1 cellular context compared by ENCODE assay signal in the genomic region with DNA sequence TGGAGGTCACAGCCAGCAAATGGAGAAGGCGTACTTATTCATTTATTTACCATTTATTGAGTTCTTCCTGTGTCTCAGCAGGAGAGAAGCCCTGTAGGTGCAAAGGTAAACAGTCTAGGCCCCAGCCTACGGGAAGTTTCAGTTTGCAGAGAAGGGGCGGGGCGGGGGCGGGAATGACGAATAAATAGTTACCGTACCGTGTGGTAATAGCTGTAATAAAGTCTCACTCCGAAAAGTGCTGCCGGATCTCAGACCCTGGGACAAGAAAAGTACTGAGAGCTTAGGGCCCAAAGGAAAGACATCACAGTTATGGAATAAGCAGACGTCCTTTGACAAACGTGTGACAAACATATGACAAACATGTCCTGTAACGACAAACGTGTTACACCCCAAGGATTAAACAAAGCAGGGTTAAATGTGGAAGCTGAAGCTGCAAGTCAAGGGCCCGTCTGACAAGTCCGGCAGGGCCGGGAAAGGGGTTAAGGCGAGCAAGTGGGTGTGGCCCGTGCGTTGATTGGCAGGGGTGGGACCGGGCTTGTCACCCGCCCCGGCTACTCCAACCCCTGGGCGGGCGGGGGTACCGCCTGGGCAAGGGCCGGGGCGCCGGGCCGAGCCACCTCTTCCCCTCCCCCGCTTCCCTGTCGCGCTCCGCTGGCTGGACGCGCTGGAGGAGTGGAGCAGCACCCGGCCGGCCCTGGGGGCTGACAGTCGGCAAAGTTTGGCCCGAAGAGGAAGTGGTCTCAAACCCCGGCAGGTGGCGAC.
A peak's percentile ranks its signal among the peaks of the same experiment; 100 is the strongest.
TF ChIP-seq lines count a peak whose summit lies in the region.

A gene with protein sequence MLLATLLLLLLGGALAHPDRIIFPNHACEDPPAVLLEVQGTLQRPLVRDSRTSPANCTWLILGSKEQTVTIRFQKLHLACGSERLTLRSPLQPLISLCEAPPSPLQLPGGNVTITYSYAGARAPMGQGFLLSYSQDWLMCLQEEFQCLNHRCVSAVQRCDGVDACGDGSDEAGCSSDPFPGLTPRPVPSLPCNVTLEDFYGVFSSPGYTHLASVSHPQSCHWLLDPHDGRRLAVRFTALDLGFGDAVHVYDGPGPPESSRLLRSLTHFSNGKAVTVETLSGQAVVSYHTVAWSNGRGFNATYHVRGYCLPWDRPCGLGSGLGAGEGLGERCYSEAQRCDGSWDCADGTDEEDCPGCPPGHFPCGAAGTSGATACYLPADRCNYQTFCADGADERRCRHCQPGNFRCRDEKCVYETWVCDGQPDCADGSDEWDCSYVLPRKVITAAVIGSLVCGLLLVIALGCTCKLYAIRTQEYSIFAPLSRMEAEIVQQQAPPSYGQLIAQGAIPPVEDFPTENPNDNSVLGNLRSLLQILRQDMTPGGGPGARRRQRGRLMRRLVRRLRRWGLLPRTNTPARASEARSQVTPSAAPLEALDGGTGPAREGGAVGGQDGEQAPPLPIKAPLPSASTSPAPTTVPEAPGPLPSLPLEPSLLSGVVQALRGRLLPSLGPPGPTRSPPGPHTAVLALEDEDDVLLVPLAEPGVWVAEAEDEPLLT (plus strand): TSS at position 541 of the 762 bp plus-strand sequence. CDS start 564 bp downstream, outside the sequence.

TF ChIP-seq in HepG2, 621 proteins besides CTCF, POLR2A, EP300 and RAD21 (continued from another document and continues in another):
- TF ChIP-seq, protein P1, sequence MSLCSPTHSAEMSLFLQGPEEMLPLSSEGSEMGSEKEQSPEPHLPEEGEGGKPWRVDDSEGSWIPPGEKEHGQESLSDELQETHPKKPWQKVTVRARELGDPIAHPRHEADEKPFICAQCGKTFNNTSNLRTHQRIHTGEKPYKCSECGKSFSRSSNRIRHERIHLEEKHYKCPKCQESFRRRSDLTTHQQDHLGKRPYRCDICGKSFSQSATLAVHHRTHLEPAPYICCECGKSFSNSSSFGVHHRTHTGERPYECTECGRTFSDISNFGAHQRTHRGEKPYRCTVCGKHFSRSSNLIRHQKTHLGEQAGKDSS (CRISPR knock-in tag; IDR thresholded peaks at IDR 0.05; ENCODE audit: borderline replicate concordance, low read depth): peak; percentile 90
- peak; percentile 98 for TF ChIP-seq ZNF607 (CRISPR knock-in tag; IDR thresholded peaks at IDR 0.05; ENCODE audit: borderline replicate concordance)
- peak; percentile 75; the same call in 1 of the 2 replicates for TF ChIP-seq ZBTB7A (CRISPR knock-in tag; IDR thresholded peaks at IDR 0.05)
- 0 out of 2 replicates have a peak, but pooled peaks have one; percentile 17 for TF ChIP-seq ZNF550 (CRISPR knock-in tag; IDR thresholded peaks at IDR 0.05; ENCODE audit: borderline replicate concordance)
- no peak for TF ChIP-seq NCOA5 (CRISPR knock-in tag; IDR thresholded peaks at IDR 0.05)
- TF ChIP-seq KDM1A (CRISPR knock-in tag; IDR thresholded peaks at IDR 0.05): peak; percentile 73
- TF ChIP-seq, protein P2, sequence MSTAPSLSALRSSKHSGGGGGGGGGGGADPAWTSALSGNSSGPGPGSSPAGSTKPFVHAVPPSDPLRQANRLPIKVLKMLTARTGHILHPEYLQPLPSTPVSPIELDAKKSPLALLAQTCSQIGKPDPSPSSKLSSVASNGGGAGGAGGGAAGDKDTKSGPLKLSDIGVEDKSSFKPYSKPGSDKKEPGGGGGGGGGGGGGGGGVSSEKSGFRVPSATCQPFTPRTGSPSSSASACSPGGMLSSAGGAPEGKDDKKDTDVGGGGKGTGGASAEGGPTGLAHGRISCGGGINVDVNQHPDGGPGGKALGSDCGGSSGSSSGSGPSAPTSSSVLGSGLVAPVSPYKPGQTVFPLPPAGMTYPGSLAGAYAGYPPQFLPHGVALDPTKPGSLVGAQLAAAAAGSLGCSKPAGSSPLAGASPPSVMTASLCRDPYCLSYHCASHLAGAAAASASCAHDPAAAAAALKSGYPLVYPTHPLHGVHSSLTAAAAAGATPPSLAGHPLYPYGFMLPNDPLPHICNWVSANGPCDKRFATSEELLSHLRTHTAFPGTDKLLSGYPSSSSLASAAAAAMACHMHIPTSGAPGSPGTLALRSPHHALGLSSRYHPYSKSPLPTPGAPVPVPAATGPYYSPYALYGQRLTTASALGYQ (CRISPR knock-in tag; IDR thresholded peaks at IDR 0.05): peak; percentile 92
- peak; percentile 90 for TF ChIP-seq ZNF205 (CRISPR knock-in tag; IDR thresholded peaks at IDR 0.05)
- TF ChIP-seq ZNF792 (CRISPR knock-in tag; IDR thresholded peaks at IDR 0.05): peak; percentile 94
- TF ChIP-seq, protein P3, sequence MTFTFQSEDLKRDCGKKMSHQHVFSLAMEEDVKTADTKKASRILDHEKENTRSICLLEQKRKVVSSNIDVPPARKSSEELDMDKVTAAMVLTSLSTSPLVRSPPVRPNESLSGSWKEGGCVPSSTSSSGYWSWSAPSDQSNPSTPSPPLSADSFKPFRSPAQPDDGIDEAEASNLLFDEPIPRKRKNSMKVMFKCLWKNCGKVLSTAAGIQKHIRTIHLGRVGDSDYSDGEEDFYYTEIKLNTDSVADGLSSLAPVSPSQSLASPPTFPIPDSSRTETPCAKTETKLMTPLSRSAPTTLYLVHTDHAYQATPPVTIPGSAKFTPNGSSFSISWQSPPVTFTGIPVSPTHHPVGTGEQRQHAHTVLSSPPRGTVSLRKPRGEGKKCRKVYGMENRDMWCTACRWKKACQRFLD (CRISPR knock-in tag; IDR thresholded peaks at IDR 0.05; ENCODE audit: borderline replicate concordance): peak; percentile 99
- TF ChIP-seq, protein P4, sequence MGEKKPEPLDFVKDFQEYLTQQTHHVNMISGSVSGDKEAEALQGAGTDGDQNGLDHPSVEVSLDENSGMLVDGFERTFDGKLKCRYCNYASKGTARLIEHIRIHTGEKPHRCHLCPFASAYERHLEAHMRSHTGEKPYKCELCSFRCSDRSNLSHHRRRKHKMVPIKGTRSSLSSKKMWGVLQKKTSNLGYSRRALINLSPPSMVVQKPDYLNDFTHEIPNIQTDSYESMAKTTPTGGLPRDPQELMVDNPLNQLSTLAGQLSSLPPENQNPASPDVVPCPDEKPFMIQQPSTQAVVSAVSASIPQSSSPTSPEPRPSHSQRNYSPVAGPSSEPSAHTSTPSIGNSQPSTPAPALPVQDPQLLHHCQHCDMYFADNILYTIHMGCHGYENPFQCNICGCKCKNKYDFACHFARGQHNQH (CRISPR knock-in tag; IDR thresholded peaks at IDR 0.05): peak; percentile 83
- TF ChIP-seq, protein P5, sequence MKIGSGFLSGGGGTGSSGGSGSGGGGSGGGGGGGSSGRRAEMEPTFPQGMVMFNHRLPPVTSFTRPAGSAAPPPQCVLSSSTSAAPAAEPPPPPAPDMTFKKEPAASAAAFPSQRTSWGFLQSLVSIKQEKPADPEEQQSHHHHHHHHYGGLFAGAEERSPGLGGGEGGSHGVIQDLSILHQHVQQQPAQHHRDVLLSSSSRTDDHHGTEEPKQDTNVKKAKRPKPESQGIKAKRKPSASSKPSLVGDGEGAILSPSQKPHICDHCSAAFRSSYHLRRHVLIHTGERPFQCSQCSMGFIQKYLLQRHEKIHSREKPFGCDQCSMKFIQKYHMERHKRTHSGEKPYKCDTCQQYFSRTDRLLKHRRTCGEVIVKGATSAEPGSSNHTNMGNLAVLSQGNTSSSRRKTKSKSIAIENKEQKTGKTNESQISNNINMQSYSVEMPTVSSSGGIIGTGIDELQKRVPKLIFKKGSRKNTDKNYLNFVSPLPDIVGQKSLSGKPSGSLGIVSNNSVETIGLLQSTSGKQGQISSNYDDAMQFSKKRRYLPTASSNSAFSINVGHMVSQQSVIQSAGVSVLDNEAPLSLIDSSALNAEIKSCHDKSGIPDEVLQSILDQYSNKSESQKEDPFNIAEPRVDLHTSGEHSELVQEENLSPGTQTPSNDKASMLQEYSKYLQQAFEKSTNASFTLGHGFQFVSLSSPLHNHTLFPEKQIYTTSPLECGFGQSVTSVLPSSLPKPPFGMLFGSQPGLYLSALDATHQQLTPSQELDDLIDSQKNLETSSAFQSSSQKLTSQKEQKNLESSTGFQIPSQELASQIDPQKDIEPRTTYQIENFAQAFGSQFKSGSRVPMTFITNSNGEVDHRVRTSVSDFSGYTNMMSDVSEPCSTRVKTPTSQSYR (CRISPR knock-in tag; IDR thresholded peaks at IDR 0.05; ENCODE audit: borderline replicate concordance): peak; percentile 93
- no peak for TF ChIP-seq SCMH1 (CRISPR knock-in tag; IDR thresholded peaks at IDR 0.05; ENCODE audit: borderline replicate concordance)
- TF ChIP-seq CENPX (CRISPR knock-in tag; IDR thresholded peaks at IDR 0.05): no peak
- TF ChIP-seq AHR (CRISPR knock-in tag; IDR thresholded peaks at IDR 0.05): peak; percentile 93
- peak; percentile 77 for TF ChIP-seq U2AF1 (optimal IDR thresholded peaks at IDR 0.05; ENCODE audit: low read depth, low read length)
- TF ChIP-seq, protein P6, sequence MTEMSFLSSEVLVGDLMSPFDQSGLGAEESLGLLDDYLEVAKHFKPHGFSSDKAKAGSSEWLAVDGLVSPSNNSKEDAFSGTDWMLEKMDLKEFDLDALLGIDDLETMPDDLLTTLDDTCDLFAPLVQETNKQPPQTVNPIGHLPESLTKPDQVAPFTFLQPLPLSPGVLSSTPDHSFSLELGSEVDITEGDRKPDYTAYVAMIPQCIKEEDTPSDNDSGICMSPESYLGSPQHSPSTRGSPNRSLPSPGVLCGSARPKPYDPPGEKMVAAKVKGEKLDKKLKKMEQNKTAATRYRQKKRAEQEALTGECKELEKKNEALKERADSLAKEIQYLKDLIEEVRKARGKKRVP (CRISPR knock-in tag; IDR thresholded peaks at IDR 0.05): peak in 1 of 2 experiments; percentile 70; a peak in 2 of 4 replicates
- TF ChIP-seq SRSF4 (IDR thresholded peaks at IDR 0.05; ENCODE audit: low read depth, low read length, poor library complexity, severe bottlenecking): no peak
- peak; percentile 79 for TF ChIP-seq PHF20 (CRISPR knock-in tag; IDR thresholded peaks at IDR 0.05)
- TF ChIP-seq ZFAT (CRISPR knock-in tag; conservative IDR thresholded peaks at IDR 0.05): peak; percentile 85
- peak; percentile 92; the same call in 1 of the 2 replicates for TF ChIP-seq ZNF839 (CRISPR knock-in tag; IDR thresholded peaks at IDR 0.05; ENCODE audit: borderline replicate concordance)
- TF ChIP-seq GABPB1 (CRISPR knock-in tag; IDR thresholded peaks at IDR 0.05): peak; percentile 88
- peak; percentile 72; the same call in 1 of the 2 replicates for TF ChIP-seq ZNF451 (CRISPR knock-in tag; IDR thresholded peaks at IDR 0.05)
- TF ChIP-seq NFATC3 (CRISPR knock-in tag; IDR thresholded peaks at IDR 0.05): no peak
- peak; percentile 94; the same call in 1 of the 2 replicates for TF ChIP-seq ZNF343 (CRISPR knock-in tag; IDR thresholded peaks at IDR 0.05)
- TF ChIP-seq, protein P7, sequence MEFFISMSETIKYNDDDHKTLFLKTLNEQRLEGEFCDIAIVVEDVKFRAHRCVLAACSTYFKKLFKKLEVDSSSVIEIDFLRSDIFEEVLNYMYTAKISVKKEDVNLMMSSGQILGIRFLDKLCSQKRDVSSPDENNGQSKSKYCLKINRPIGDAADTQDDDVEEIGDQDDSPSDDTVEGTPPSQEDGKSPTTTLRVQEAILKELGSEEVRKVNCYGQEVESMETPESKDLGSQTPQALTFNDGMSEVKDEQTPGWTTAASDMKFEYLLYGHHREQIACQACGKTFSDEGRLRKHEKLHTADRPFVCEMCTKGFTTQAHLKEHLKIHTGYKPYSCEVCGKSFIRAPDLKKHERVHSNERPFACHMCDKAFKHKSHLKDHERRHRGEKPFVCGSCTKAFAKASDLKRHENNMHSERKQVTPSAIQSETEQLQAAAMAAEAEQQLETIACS (CRISPR knock-in tag; IDR thresholded peaks at IDR 0.05): peak; percentile 67; the same call in 1 of the 2 replicates
- no peak; the same call in 1 of the 2 replicates for TF ChIP-seq STAT5B (CRISPR knock-in tag; IDR thresholded peaks at IDR 0.05)
- peak; percentile 51; the same call in 1 of the 2 replicates for TF ChIP-seq FOXM1 (CRISPR knock-in tag; IDR thresholded peaks at IDR 0.05)
- TF ChIP-seq, protein P8, sequence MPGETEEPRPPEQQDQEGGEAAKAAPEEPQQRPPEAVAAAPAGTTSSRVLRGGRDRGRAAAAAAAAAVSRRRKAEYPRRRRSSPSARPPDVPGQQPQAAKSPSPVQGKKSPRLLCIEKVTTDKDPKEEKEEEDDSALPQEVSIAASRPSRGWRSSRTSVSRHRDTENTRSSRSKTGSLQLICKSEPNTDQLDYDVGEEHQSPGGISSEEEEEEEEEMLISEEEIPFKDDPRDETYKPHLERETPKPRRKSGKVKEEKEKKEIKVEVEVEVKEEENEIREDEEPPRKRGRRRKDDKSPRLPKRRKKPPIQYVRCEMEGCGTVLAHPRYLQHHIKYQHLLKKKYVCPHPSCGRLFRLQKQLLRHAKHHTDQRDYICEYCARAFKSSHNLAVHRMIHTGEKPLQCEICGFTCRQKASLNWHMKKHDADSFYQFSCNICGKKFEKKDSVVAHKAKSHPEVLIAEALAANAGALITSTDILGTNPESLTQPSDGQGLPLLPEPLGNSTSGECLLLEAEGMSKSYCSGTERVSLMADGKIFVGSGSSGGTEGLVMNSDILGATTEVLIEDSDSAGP (CRISPR knock-in tag; IDR thresholded peaks at IDR 0.05; ENCODE audit: borderline replicate concordance): peak; percentile 95; the same call in 1 of the 2 replicates
- no peak for TF ChIP-seq HMGA1 (CRISPR knock-in tag; conservative IDR thresholded peaks at IDR 0.05)
- TF ChIP-seq, protein P9, sequence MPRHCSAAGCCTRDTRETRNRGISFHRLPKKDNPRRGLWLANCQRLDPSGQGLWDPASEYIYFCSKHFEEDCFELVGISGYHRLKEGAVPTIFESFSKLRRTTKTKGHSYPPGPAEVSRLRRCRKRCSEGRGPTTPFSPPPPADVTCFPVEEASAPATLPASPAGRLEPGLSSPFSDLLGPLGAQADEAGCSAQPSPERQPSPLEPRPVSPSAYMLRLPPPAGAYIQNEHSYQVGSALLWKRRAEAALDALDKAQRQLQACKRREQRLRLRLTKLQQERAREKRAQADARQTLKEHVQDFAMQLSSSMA (CRISPR knock-in tag; IDR thresholded peaks at IDR 0.05): peak; percentile 91
- peak; percentile 32; the same call in 1 of the 2 replicates for TF ChIP-seq ZNF7 (CRISPR knock-in tag; IDR thresholded peaks at IDR 0.05)
- TF ChIP-seq ZNF225 (CRISPR knock-in tag; IDR thresholded peaks at IDR 0.05): peak; percentile 94; the same call in 1 of the 2 replicates
- peak; percentile 69; the same call in 1 of the 2 replicates for TF ChIP-seq TSC22D2 (CRISPR knock-in tag; IDR thresholded peaks at IDR 0.05; ENCODE audit: borderline replicate concordance)
- TF ChIP-seq, protein P10, sequence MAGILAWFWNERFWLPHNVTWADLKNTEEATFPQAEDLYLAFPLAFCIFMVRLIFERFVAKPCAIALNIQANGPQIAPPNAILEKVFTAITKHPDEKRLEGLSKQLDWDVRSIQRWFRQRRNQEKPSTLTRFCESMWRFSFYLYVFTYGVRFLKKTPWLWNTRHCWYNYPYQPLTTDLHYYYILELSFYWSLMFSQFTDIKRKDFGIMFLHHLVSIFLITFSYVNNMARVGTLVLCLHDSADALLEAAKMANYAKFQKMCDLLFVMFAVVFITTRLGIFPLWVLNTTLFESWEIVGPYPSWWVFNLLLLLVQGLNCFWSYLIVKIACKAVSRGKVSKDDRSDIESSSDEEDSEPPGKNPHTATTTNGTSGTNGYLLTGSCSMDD (CRISPR knock-in tag; IDR thresholded peaks at IDR 0.05): 0 out of 2 replicates have a peak, but pooled peaks have one; percentile 86
- peak; percentile 71 for TF ChIP-seq ELF1 (CRISPR knock-in tag; IDR thresholded peaks at IDR 0.05)
- peak; percentile 81 for TF ChIP-seq PPARG (CRISPR knock-in tag; conservative IDR thresholded peaks at IDR 0.05)
- TF ChIP-seq SRSF1 (optimal IDR thresholded peaks at IDR 0.05; ENCODE audit: low read depth, low read length): no peak
- TF ChIP-seq HNRNPH1 (optimal IDR thresholded peaks at IDR 0.05; ENCODE audit: low read depth, low read length): no peak
- peak; percentile 63 for TF ChIP-seq AGO1 (IDR thresholded peaks at IDR 0.05; ENCODE audit: low read depth, low read length, poor library complexity, severe bottlenecking)
- TF ChIP-seq HNRNPK (IDR thresholded peaks at IDR 0.05; ENCODE audit: low read depth, low read length, poor library complexity, severe bottlenecking): peak; percentile 92
